2 cellular contexts compared by ENCODE assay signal in genomic region chr15:61050844-61051569, GRCh38.
TF ChIP-seq lines count a peak whose summit lies in the region.

No MANE protein-coding gene starts in this region.

TF ChIP-seq in HCT116, 20 proteins besides CTCF, POLR2A, EP300 and RAD21 (continued from another document):
- TF ChIP-seq REST (IDR thresholded peaks at IDR 0.05; ENCODE audit: low read depth) (no peak), CEBPB (IDR thresholded peaks at IDR 0.05; ENCODE audit: low read depth) (no peak), POLR2AphosphoS5 (IDR thresholded peaks at IDR 0.05; ENCODE audit: low read depth, low read length) (no peak), SP1 (IDR thresholded peaks at IDR 0.05; ENCODE audit: low read depth) (no peak), EGR1 (IDR thresholded peaks at IDR 0.05; ENCODE audit: low read depth) (no peak), TCF7L2 (IDR thresholded peaks at IDR 0.05; ENCODE audit: borderline replicate concordance, extremely low read depth, insufficient read depth, insufficient read length) (no peak), SRF (IDR thresholded peaks at IDR 0.05; ENCODE audit: low read depth) (no peak), YY1 (IDR thresholded peaks at IDR 0.05; ENCODE audit: extremely low read depth, insufficient replicate concordance, low read depth, low read length) (no peak), JUND (IDR thresholded peaks at IDR 0.05) (no peak), ATF3 (IDR thresholded peaks at IDR 0.05) (no peak), ZBTB33 (IDR thresholded peaks at IDR 0.05; ENCODE audit: extremely low read depth, insufficient replicate concordance, low read length) (no peak), EZH2phosphoT487 (IDR thresholded peaks at IDR 0.05; ENCODE audit: borderline replicate concordance) (no peak), ZFX (IDR thresholded peaks at IDR 0.05) (no peak), SIN3A (IDR thresholded peaks at IDR 0.05; ENCODE audit: low read depth) (no peak)
TF ChIP-seq in HCT116: peak in this region for 0.

TF ChIP-seq in GM12878, 131 proteins besides CTCF, POLR2A, EP300 and RAD21 (continued from another document):
- TF ChIP-seq ETV6 (conservative IDR thresholded peaks at IDR 0.05 in 1 of 2, IDR thresholded peaks at IDR 0.05 in 1 of 2; ENCODE audit: borderline replicate concordance in 1 of 2, low read depth in 1 of 2) (no peak), MEF2A (IDR thresholded peaks at IDR 0.05; ENCODE audit: insufficient read depth, low read depth, low read length) (no peak), ATF3 (IDR thresholded peaks at IDR 0.05; ENCODE audit: borderline replicate concordance, extremely low read depth, low read depth, low read length) (no peak), ZNF217 (IDR thresholded peaks at IDR 0.05) (no peak), ZNF274 (IDR thresholded peaks at IDR 0.05; ENCODE audit: insufficient read depth, insufficient read length) (no peak)
TF ChIP-seq in GM12878: peak in this region for 0.
